9 cellular contexts compared by ENCODE assay signal in genomic region chr10:88582411-88582805, GRCh38. TPM values are rescaled to one million over a fixed set of nuclear protein-coding genes. Genes with fewer than 3 reads are reported as not detected.
A peak's percentile ranks its signal among the peaks of the same experiment; 100 is the strongest.
DNase-seq lines count a peak whose midpoint lies in the region; ATAC-seq and TF ChIP-seq lines count a peak whose summit lies in the region.
"Had no signal": no experiment of that assay in that cellular context is flagged by ENCODE, and none has a peak within 500 bp of the region (broad histone marks: within the 10 kb centered on the region; RNA-seq: fewer than 3 reads in every experiment).

No MANE protein-coding gene starts in this region.

- ATAC-seq in aorta (ENCODE audit: low FRiP score) = no peak
- no peak for ATAC-seq in HG02970 (IDR thresholded peaks at IDR 0.05; ENCODE audit: low FRiP score, unreplicated experiment)

- intact Hi-C loops in left ventricle myocardium inferior (cut with micrococcal nuclease) (no loop called here), cardiac septum (cut with DNase I) (no loop called here), uterus (cut with DNase I; ENCODE audit: low total_unique reads) (no loop called here), aorta (cut with DNase I) (no loop called here)

- H3K27me3 ChIP-seq in left ventricle myocardium inferior (ENCODE audit: low read depth) (no peaks in the 10 kb centered on the region), muscle layer of colon (ENCODE audit: control insufficient read depth in 1 of 2, insufficient read depth in 2 of 2, low read length in 2 of 2) (no peaks in the 10 kb centered on the region), uterus (no peaks in the 10 kb centered on the region), aorta (ENCODE audit: control insufficient read depth in 1 of 2, insufficient read depth in 2 of 2, low read length in 1 of 2) (no peaks in the 10 kb centered on the region)

- H3K9ac ChIP-seq in muscle layer of colon (ENCODE audit: low read length) = no peak overlapping the region

- no peaks in the 10 kb centered on the region for H3K9me3 ChIP-seq in left ventricle myocardium inferior (replicated peaks)
- no peaks in the 10 kb centered on the region for H3K9me3 ChIP-seq in muscle layer of colon (ENCODE audit: low read length)
- H3K9me3 ChIP-seq in uterus = no peaks in the 10 kb centered on the region
- no peaks in the 10 kb centered on the region for H3K9me3 ChIP-seq in aorta (ENCODE audit: control insufficient read depth, low read length)

- no peak for DNase-seq in left ventricle myocardium inferior
- DNase-seq in cardiac septum (ENCODE audit: low spot score) = no peak
- no peak for DNase-seq in uterus
- no peak for DNase-seq in NCI-H510A (lab: John Stamatoyannopoulos, UW)
- no peak for DNase-seq in aorta
- DNase-seq: DMS79 treated with DMSO at 0.1 percent for 48 hours had no signal

- H3K27ac ChIP-seq in left ventricle myocardium inferior (replicated peaks) (peak overlapping the region; percentile 96), cingulate gyrus (ENCODE audit: low read depth, low read length) (peak overlapping the region; percentile 97), muscle layer of colon (ENCODE audit: low read depth, low read length) (peak overlapping the region; percentile 89), uterus (peak overlapping the region; percentile 95), aorta (ENCODE audit: low read depth in 1 of 2, low read length in 2 of 2) (no peak overlapping the region)

- peak overlapping the region; percentile 86 for H3K4me3 ChIP-seq in left ventricle myocardium inferior
- peak overlapping the region; percentile 51 to 86 for H3K4me3 ChIP-seq in muscle layer of colon (ENCODE audit: low read depth in 1 of 2, low read length in 2 of 2)
- H3K4me3 ChIP-seq in uterus = peak overlapping the region; percentile 67 to 74
- peak overlapping the region in 1 of 2 donors; percentile 45 for H3K4me3 ChIP-seq in aorta (ENCODE audit: low read length in 2 of 2)

- H3K36me3 ChIP-seq in left ventricle myocardium inferior = no peaks in the 10 kb centered on the region
- H3K36me3 ChIP-seq in muscle layer of colon (ENCODE audit: insufficient read depth, low read length) = no peaks in the 10 kb centered on the region
- no peaks in the 10 kb centered on the region for H3K36me3 ChIP-seq in uterus
- no peaks in the 10 kb centered on the region for H3K36me3 ChIP-seq in aorta (ENCODE audit: control insufficient read depth in 1 of 2, insufficient read depth in 2 of 2, low read length in 1 of 2)

- WGBS in aorta, 2 donors = 3% methylated on average over 4 of the region's 4 CpGs

- TF ChIP-seq CTCF in left ventricle myocardium inferior (IDR thresholded peaks at IDR 0.05; ENCODE audit: borderline replicate concordance) (no peak), uterus (IDR thresholded peaks at IDR 0.05) (no peak)

- TF ChIP-seq POLR2A in uterus (IDR thresholded peaks at IDR 0.05) = no peak

- H3K4me1 ChIP-seq in left ventricle myocardium inferior = peaks cover 12% of the 10 kb centered on the region
- H3K4me1 ChIP-seq in muscle layer of colon (ENCODE audit: insufficient read depth, low read length) = peaks cover 12% of the 10 kb centered on the region
- no peaks in the 10 kb centered on the region for H3K4me1 ChIP-seq in uterus
- H3K4me1 ChIP-seq in aorta (ENCODE audit: control insufficient read depth in 1 of 2, insufficient read depth in 2 of 2, low read length in 2 of 2) = no peaks in the 10 kb centered on the region

RNA-seq across cellular contexts. Expression of gene RNLS, which starts 0.7 kb away (rescaled TPM):
- total RNA-seq in left ventricle myocardium inferior (14.3 TPM), cardiac septum (10.4 TPM), uterus (10 to 100 TPM in 3 of 4 donors, 1 to 10 TPM in 1; 8.7 to 19.7 (median 12.9) TPM), aorta (1 to 10 TPM; 6.1 to 9.4 TPM)
- 1 to 10 TPM; 9.6 to 9.7 TPM for polyA plus RNA-seq in aorta

RNA-seq across cellular contexts. Expression of gene LIPJ, which starts 4.2 kb away (rescaled TPM):
- not detected for total RNA-seq in left ventricle myocardium inferior
- total RNA-seq in cardiac septum = not detected
- total RNA-seq in uterus = 1 to 10 TPM in 1 of 4 donors, under 1 TPM in 2, not detected in 1; 0.48 to 1.2 (median 0.59) TPM
- total RNA-seq in aorta = under 1 TPM in 1 of 2 donors, not detected in 1; 0.87 TPM
- polyA plus RNA-seq in aorta = not detected

Comparison
In these comparisons a context has a peak if more than half of its experiments do, and no peak if none do; other contexts are left out.
1. H3K27ac ChIP-seq: peak in left ventricle myocardium inferior (single experiment), cingulate gyrus (single experiment), muscle layer of colon (single experiment) and uterus (2 of 2); none in aorta (0 of 2).